In the genomic region with DNA sequence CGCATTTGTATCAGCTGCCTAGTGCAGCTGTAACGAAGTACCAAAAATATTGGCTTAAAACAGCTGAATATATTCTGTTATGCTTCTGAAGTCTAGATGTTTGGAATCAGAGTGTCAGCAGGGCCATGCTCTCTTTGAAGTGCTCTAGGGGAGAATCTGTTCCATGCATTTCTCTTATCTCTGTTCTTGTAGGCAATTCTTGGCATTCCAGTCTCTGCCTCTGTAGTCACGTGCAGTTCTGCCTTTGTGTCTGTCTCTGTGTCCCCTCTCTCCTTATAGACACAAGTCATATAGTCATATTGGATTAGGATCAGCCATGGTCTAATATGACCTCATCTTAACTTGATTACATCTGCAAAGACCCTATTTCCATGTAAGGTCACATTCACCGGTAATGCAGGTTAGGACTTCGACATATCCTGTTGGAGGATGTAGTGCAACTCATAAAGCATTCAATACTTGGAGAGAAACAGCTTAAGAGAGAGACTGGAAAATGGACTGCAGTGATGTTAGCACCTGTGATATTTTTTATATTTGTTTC, we compare ENCODE assay signal across 25 cellular contexts. TPM values are rescaled to one million over a fixed set of nuclear protein-coding genes. Genes with fewer than 3 reads are reported as not detected.
"Had no signal": no experiment of that assay in that cellular context is flagged by ENCODE, and none has a peak within 500 bp of the region (broad histone marks: within the 10 kb centered on the region; RNA-seq: fewer than 3 reads in every experiment).

No MANE protein-coding gene starts in this region.

- H3K4me3 Mint-ChIP-seq: activated naive CD8-positive, alpha-beta T cell treated with anti-CD3 and anti-CD28 coated beads for 36 hours; natural killer cell treated with Interleukin-12 subunit alpha and Interleukin-12 subunit beta and Interleukin-15 and Interleukin-18, amount 100 ng/mL, for 72 hours; stimulated activated effector memory CD8-positive, alpha-beta T cell treated with anti-CD3 and anti-CD28 coated beads, Interleukin-12 subunit alpha, Interleukin-12 subunit beta, amount 100 ng/mL, for 72 hours; stimulated activated naive CD8-positive, alpha-beta T cell treated with anti-CD3 and anti-CD28 coated beads, Interleukin-15, amount 100 ng/mL, for 72 hours; T-helper 1 cell treated with Interleukin-12 subunit alpha and Interleukin-12 subunit beta and Interleukin-4 antibody, amounts not matched to agents 30 μg/mL and 1 μg/mL, for 36 hours had no signal

- DNase-seq: activated CD4-positive, alpha-beta T cell treated with anti-CD3 and anti-CD28 coated beads for 4 hours; activated CD4-positive, alpha-beta T cell treated with anti-CD3 and anti-CD28 coated beads, Interleukin-2, amount 50 U/mL, for 48 hours; activated CD4-positive, CD25-positive, alpha-beta regulatory T cell; activated naive CD4-positive, alpha-beta T cell treated with Interleukin-2 at 50 U/mL for 16 hours; activated naive CD8-positive, alpha-beta T cell treated with anti-CD3 and anti-CD28 coated beads for 36 hours; activated T-cell treated with anti-CD3 and anti-CD28 coated beads, Interleukin-2, amount 50 U/mL, for 48 hours; colonic mucosa; hypothalamus; kidney; lower lobe of right lung; pancreas; psoas muscle; stimulated activated CD4-positive, alpha-beta T cell treated with anti-CD3 and anti-CD28 coated beads, Interleukin-2, amount 100 ng/mL, for 24 hours; stimulated activated naive CD8-positive, alpha-beta T cell treated with anti-CD3 and anti-CD28 coated beads, Interleukin-15, amount 100 ng/mL, for 72 hours; tibial artery; uterus had no signal

- ATAC-seq: lower lobe of right lung; natural killer cell treated with Interleukin-12 subunit alpha and Interleukin-12 subunit beta and Interleukin-15 and Interleukin-18, amount 100 ng/mL, for 72 hours; pancreas; psoas muscle; stimulated activated effector memory CD8-positive, alpha-beta T cell treated with anti-CD3 and anti-CD28 coated beads, Interleukin-12 subunit alpha, Interleukin-12 subunit beta, amount 100 ng/mL, for 72 hours; stimulated activated naive CD8-positive, alpha-beta T cell treated with anti-CD3 and anti-CD28 coated beads, Interleukin-15, amount 100 ng/mL, for 72 hours had no signal

- H3K27ac Mint-ChIP-seq: activated naive CD8-positive, alpha-beta T cell treated with anti-CD3 and anti-CD28 coated beads for 36 hours; natural killer cell treated with Interleukin-12 subunit alpha and Interleukin-12 subunit beta and Interleukin-15 and Interleukin-18, amount 100 ng/mL, for 72 hours; stimulated activated effector memory CD8-positive, alpha-beta T cell treated with anti-CD3 and anti-CD28 coated beads, Interleukin-12 subunit alpha, Interleukin-12 subunit beta, amount 100 ng/mL, for 72 hours; stimulated activated naive CD8-positive, alpha-beta T cell treated with anti-CD3 and anti-CD28 coated beads, Interleukin-15, amount 100 ng/mL, for 72 hours; T-helper 1 cell treated with Interleukin-12 subunit alpha and Interleukin-12 subunit beta and Interleukin-4 antibody, amounts not matched to agents 30 μg/mL and 1 μg/mL, for 36 hours had no signal

- H3K36me3 Mint-ChIP-seq: activated naive CD8-positive, alpha-beta T cell treated with anti-CD3 and anti-CD28 coated beads for 36 hours; natural killer cell treated with Interleukin-12 subunit alpha and Interleukin-12 subunit beta and Interleukin-15 and Interleukin-18, amount 100 ng/mL, for 72 hours; stimulated activated effector memory CD8-positive, alpha-beta T cell treated with anti-CD3 and anti-CD28 coated beads, Interleukin-12 subunit alpha, Interleukin-12 subunit beta, amount 100 ng/mL, for 72 hours had no signal

- H3K27me3 ChIP-seq: breast epithelium, colonic mucosa, esophagus muscularis mucosa, pancreas, right atrium auricular region, tibial artery, uterus had no signal

- H3K4me1 ChIP-seq: breast epithelium, colonic mucosa, esophagus muscularis mucosa, lower lobe of right lung, pancreas, psoas muscle, tibial artery, uterus had no signal

- H3K27ac ChIP-seq: breast epithelium, colonic mucosa, esophagus muscularis mucosa, lower lobe of right lung, pancreas, psoas muscle, right atrium auricular region, tibial artery, uterus had no signal

- H3K4me3 ChIP-seq: breast epithelium, colonic mucosa, esophagus muscularis mucosa, lower lobe of right lung, pancreas, psoas muscle, right atrium auricular region, tibial artery, uterus had no signal

- H3K27me3 Mint-ChIP-seq: activated naive CD8-positive, alpha-beta T cell treated with anti-CD3 and anti-CD28 coated beads for 36 hours; stimulated activated naive CD8-positive, alpha-beta T cell treated with anti-CD3 and anti-CD28 coated beads, Interleukin-15, amount 100 ng/mL, for 72 hours had no signal

- H3K4me1 Mint-ChIP-seq: activated naive CD8-positive, alpha-beta T cell treated with anti-CD3 and anti-CD28 coated beads for 36 hours; stimulated activated effector memory CD8-positive, alpha-beta T cell treated with anti-CD3 and anti-CD28 coated beads, Interleukin-12 subunit alpha, Interleukin-12 subunit beta, amount 100 ng/mL, for 72 hours; stimulated activated naive CD8-positive, alpha-beta T cell treated with anti-CD3 and anti-CD28 coated beads, Interleukin-15, amount 100 ng/mL, for 72 hours had no signal

- H3K36me3 ChIP-seq: breast epithelium, colonic mucosa, esophagus muscularis mucosa, lower lobe of right lung, pancreas, right atrium auricular region, tibial artery, uterus had no signal

- H3K9me3 Mint-ChIP-seq: natural killer cell treated with Interleukin-12 subunit alpha and Interleukin-12 subunit beta and Interleukin-15 and Interleukin-18, amount 100 ng/mL, for 72 hours; stimulated activated naive CD8-positive, alpha-beta T cell treated with anti-CD3 and anti-CD28 coated beads, Interleukin-15, amount 100 ng/mL, for 72 hours; T-helper 1 cell treated with Interleukin-12 subunit alpha and Interleukin-12 subunit beta and Interleukin-4 antibody, amounts not matched to agents 30 μg/mL and 1 μg/mL, for 36 hours had no signal

- H3K9me3 ChIP-seq: breast epithelium, colonic mucosa, esophagus muscularis mucosa, lower lobe of right lung, pancreas, psoas muscle, right atrium auricular region, tibial artery had no signal

RNA-seq across cellular contexts. Expression of a gene that starts 18.6 kb away (rescaled TPM):
- total RNA-seq: activated CD8-positive, alpha-beta memory T cell treated with anti-CD3 and anti-CD28 coated beads for 36 hours; activated naive CD8-positive, alpha-beta T cell treated with anti-CD3 and anti-CD28 coated beads for 36 hours; mesenteric fat pad; natural killer cell treated with Interleukin-12 subunit alpha and Interleukin-12 subunit beta and Interleukin-15 and Interleukin-18, amount 100 ng/mL, for 72 hours; skeletal muscle tissue had no signal
